1 cellular context compared by ENCODE assay signal in genomic region chr10:21525367-21526183, GRCh38.
A peak's percentile ranks its signal among the peaks of the same experiment; 100 is the strongest.
TF ChIP-seq lines count a peak whose summit lies in the region.

TSS of gene SKIDA1 (minus strand) at chr10:21525682. CDS start at chr10:21517822, 7,860 bp downstream.

TF ChIP-seq in HepG2, 621 proteins besides CTCF, POLR2A, EP300 and RAD21 (continued from another document and continues in another):
- TF ChIP-seq ZNF646 (CRISPR knock-in tag; IDR thresholded peaks at IDR 0.05) (no peak; the same call in 1 of the 2 replicates), CERS6 (CRISPR knock-in tag; IDR thresholded peaks at IDR 0.05) (no peak), THAP8 (CRISPR knock-in tag; IDR thresholded peaks at IDR 0.05; ENCODE audit: borderline replicate concordance) (no peak; the same call in 1 of the 2 replicates), NR2F2 (IDR thresholded peaks at IDR 0.05; ENCODE audit: borderline replicate concordance, low read depth) (no peak), ATF1 (CRISPR knock-in tag; IDR thresholded peaks at IDR 0.05) (no peak), ZNF318 (CRISPR knock-in tag; IDR thresholded peaks at IDR 0.05) (peak; percentile 11; the same call in 1 of the 2 replicates), ZNF564 (CRISPR knock-in tag; IDR thresholded peaks at IDR 0.05) (peak; percentile 84), ZC3H4 (CRISPR knock-in tag; IDR thresholded peaks at IDR 0.05; ENCODE audit: borderline replicate concordance) (peak; percentile 18), DNMT3B (CRISPR knock-in tag; conservative IDR thresholded peaks at IDR 0.05) (0 out of 2 replicates have a peak, but pooled peaks have one; percentile 15), ZNF24 (IDR thresholded peaks at IDR 0.05) (no peak; the same call in 1 of the 2 replicates), DPF2 (CRISPR knock-in tag; IDR thresholded peaks at IDR 0.05; ENCODE audit: borderline replicate concordance, low read depth) (no peak), SALL2 (CRISPR knock-in tag; IDR thresholded peaks at IDR 0.05) (0 out of 2 replicates have a peak, but pooled peaks have one; percentile 9), LBX2 (CRISPR knock-in tag; IDR thresholded peaks at IDR 0.05; ENCODE audit: borderline replicate concordance) (no peak; the same call in 1 of the 2 replicates), ZFX (CRISPR knock-in tag; IDR thresholded peaks at IDR 0.05; ENCODE audit: low read depth) (no peak), TERF1 (CRISPR knock-in tag; IDR thresholded peaks at IDR 0.05) (no peak), ZNF512 (CRISPR knock-in tag; IDR thresholded peaks at IDR 0.05) (no peak), HOXD1 (CRISPR knock-in tag; IDR thresholded peaks at IDR 0.05) (peak; percentile 65; the same call in 1 of the 2 replicates), MNT (IDR thresholded peaks at IDR 0.05) (peak; percentile 50)
